14 cellular contexts compared by ENCODE assay signal in the genomic region with DNA sequence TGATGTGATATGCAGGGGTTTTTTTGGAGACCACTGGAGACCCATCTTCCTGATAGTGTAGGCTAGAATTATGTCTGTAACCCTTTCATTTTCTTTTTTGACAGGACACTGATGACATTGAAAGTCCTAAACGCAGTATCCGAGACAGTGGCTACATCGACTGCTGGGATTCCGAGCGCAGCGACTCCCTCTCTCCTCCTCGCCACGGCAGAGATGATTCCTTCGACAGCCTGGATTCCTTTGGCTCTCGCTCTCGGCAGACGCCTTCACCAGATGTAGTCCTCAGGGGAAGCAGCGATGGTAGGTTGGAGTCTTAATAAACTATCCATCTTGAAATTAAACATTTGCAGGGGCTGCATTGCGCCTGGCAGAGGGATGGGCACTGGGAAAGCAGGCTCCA.
DNase-seq lines count a peak whose midpoint lies in the region; ATAC-seq and TF ChIP-seq lines count a peak whose summit lies in the region.
"Had no signal": no experiment of that assay in that cellular context is flagged by ENCODE, and none has a peak within 500 bp of the region (broad histone marks: within the 10 kb centered on the region; RNA-seq: fewer than 3 reads in every experiment).

No MANE protein-coding gene starts in this region.

- H3K27me3 ChIP-seq in PC-9 (ENCODE audit: insufficient read depth, low read depth) (no peaks in the 10 kb centered on the region), tibial nerve (no peaks in the 10 kb centered on the region)
- H3K27me3 ChIP-seq: upper lobe of left lung had no signal

- H3K27ac ChIP-seq in PC-9: peak overlapping the region; percentile 82; the same call in 1 of the 2 replicates
- peak overlapping the region in 3 of 4 donors; percentile 1 to 62 (median 53) for H3K27ac ChIP-seq in tibial nerve
- H3K27ac ChIP-seq: SK-N-MC, upper lobe of left lung had no signal

- H4K20me1 ChIP-seq in PC-9 (ENCODE audit: insufficient read depth): no peaks in the 10 kb centered on the region

- no peak for TF ChIP-seq EP300 in tibial nerve (IDR thresholded peaks at IDR 0.05)

- H3K36me3 ChIP-seq in PC-9 (ENCODE audit: low read depth) (peaks cover 25% of the 10 kb centered on the region), tibial nerve (no peaks in the 10 kb centered on the region)

- CTCF ChIA-PET in PC-9 (lab: Charles Lee): no interaction called here

- TF ChIP-seq CTCF in PC-9 (conservative IDR thresholded peaks at IDR 0.05) (no peak), foreskin fibroblast (IDR thresholded peaks at IDR 0.05; ENCODE audit: low read depth, low read length) (no peak), nephron progenitor cell (IDR thresholded peaks at IDR 0.05) (no peak), tibial nerve (IDR thresholded peaks at IDR 0.05) (no peak)

- intact Hi-C loops in PC-9 (cut with micrococcal nuclease; ENCODE audit: unreplicated experiment): loop anchor here (5.0 kb wide), 1 partner anchor 251 kb away; no protein-coding TSS in a partner anchor

- H3K9me3 ChIP-seq in PC-9 (ENCODE audit: insufficient read depth, low read depth) (no peaks in the 10 kb centered on the region), tibial nerve (no peaks in the 10 kb centered on the region)
- H3K9me3 ChIP-seq: upper lobe of left lung had no signal

- no peak for DNase-seq in PC-9
- DNase-seq in foreskin fibroblast: peak in 1 of 2 donors; percentile 57
- peak; percentile 26 for DNase-seq in nephron progenitor cell
- no peak for DNase-seq in tibial nerve (ENCODE audit: low spot score in 2 of 2)
- no peak for DNase-seq in GM19238 (ENCODE audit: insufficient read length, low spot score)
- DNase-seq: activated CD4-positive, alpha-beta T cell treated with anti-CD3 and anti-CD28 coated beads, Interleukin-2, amount 50 U/mL, for 4 hours; activated naive CD4-positive, alpha-beta T cell treated with anti-CD3 and anti-CD28 coated beads, Interleukin-2, amount 50 U/mL, for 16 hours; NCI-H1092 treated with DMSO at 0.1 percent for 48 hours; NCI-H69; upper lobe of left lung had no signal

- POLR2A ChIA-PET in PC-9 (lab: Charles Lee; ENCODE audit: unreplicated experiment): no interaction called here

- H3K36me3 Mint-ChIP-seq in nephron progenitor cell (ENCODE audit: low read depth): peaks cover 5% of the 10 kb centered on the region
- H3K36me3 Mint-ChIP-seq: natural killer cell treated with Interleukin-12 subunit alpha and Interleukin-12 subunit beta and Interleukin-15 and Interleukin-18, amount 100 ng/mL, for 72 hours had no signal

- peak overlapping the region; percentile 87 for H3K27ac Mint-ChIP-seq in nephron progenitor cell
- H3K27ac Mint-ChIP-seq: natural killer cell treated with Interleukin-12 subunit alpha and Interleukin-12 subunit beta and Interleukin-15 and Interleukin-18, amount 100 ng/mL, for 72 hours had no signal

- no peak overlapping the region for H2AFZ ChIP-seq in PC-9

- peaks cover 7% of the 10 kb centered on the region for H3K27me3 Mint-ChIP-seq in nephron progenitor cell (ENCODE audit: low read depth, poor library complexity)
- H3K27me3 Mint-ChIP-seq: natural killer cell treated with Interleukin-12 subunit alpha and Interleukin-12 subunit beta and Interleukin-15 and Interleukin-18, amount 100 ng/mL, for 72 hours had no signal

- no peak for TF ChIP-seq POLR2A in tibial nerve (IDR thresholded peaks at IDR 0.05)

- no peak overlapping the region for H3K4me3 ChIP-seq in PC-9
- peak overlapping the region; percentile 29 to 52 for H3K4me3 ChIP-seq in foreskin fibroblast (ENCODE audit: low read depth in 1 of 2, low read length in 2 of 2)
- peak overlapping the region; percentile 17 to 42 (median 24) for H3K4me3 ChIP-seq in tibial nerve
- H3K4me3 ChIP-seq: SK-N-MC, upper lobe of left lung had no signal

- BruUV-seq in PC-9 (replicated peaks; lab: Mats Ljungman, UMichigan): no TSS peak

- 0 out of 2 replicates have a peak, but pooled peaks cover 4% of the 10 kb centered on the region for H3K79me2 ChIP-seq in PC-9 (ENCODE audit: low read depth)

- H3K9me3 Mint-ChIP-seq in nephron progenitor cell: no peaks in the 10 kb centered on the region
- H3K9me3 Mint-ChIP-seq: natural killer cell treated with Interleukin-12 subunit alpha and Interleukin-12 subunit beta and Interleukin-15 and Interleukin-18, amount 100 ng/mL, for 72 hours had no signal

- peak overlapping the region; percentile 77 for H3K4me2 ChIP-seq in PC-9

- peaks cover 32% of the 10 kb centered on the region for H3F3A ChIP-seq in PC-9 (ENCODE audit: insufficient read depth, low read depth)

- H3K4me3 Mint-ChIP-seq in nephron progenitor cell: peak overlapping the region; percentile 78
- H3K4me3 Mint-ChIP-seq: natural killer cell treated with Interleukin-12 subunit alpha and Interleukin-12 subunit beta and Interleukin-15 and Interleukin-18, amount 100 ng/mL, for 72 hours had no signal

- peaks cover 44% of the 10 kb centered on the region for H3K4me1 Mint-ChIP-seq in nephron progenitor cell

- H3K9me2 ChIP-seq in PC-9 (ENCODE audit: insufficient read depth): no peaks in the 10 kb centered on the region

- peaks cover 43% of the 10 kb centered on the region for H3K4me1 ChIP-seq in PC-9 (replicated peaks; ENCODE audit: insufficient read depth)
- H3K4me1 ChIP-seq in tibial nerve: peaks cover 0 to 25% (median 5%) of the 10 kb centered on the region in 4 donors

- ATAC-seq in GM21367 (IDR thresholded peaks at IDR 0.05; ENCODE audit: unreplicated experiment) (no peak), GM21786 (IDR thresholded peaks at IDR 0.05; ENCODE audit: unreplicated experiment) (no peak)
- ATAC-seq: natural killer cell treated with Interleukin-12 subunit alpha and Interleukin-12 subunit beta and Interleukin-15 and Interleukin-18, amount 100 ng/mL, for 72 hours had no signal

- WGBS in tibial nerve, 2 donors: 14 to 28% methylated on average over 14 of the region's 14 CpGs
